8 cellular contexts compared by ENCODE assay signal in the genomic region with DNA sequence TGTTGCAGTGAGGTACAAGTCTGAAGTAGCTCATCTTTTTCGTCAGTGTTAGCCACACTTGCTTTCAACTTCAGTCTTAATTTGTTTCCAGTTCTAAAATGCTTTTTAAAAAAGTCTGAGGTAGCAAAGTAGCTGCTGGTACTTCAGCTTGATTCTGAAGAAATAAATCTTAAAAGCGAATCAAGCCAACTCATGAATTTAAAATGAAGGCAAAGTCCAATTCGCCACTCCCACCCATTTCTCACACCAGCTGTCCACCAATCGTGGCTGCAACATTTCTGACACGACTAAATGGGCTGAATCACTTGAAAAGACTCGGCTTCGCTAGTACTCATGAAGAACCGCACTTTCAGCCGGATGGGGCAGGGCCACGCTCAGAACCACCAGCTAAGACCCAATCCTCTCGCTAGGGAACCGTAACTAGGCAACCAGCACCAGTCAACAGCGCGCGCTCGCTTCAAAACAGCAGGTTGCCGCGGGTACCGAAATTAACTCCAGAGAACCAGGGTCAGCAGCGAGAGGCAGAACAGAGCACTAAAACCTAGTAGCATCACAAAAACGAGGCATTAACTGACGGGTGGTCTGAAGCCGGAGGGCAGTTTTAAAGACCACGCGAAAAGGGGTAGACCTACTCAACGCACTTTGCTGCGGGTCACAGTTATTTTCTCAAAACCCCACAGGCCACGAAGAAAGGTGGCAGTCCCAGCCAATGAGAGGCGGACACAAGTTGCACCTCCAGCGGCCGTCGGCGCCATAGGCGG. TPM values are rescaled to one million over a fixed set of nuclear protein-coding genes. Genes with fewer than 3 reads are reported as not detected.
DNase-seq lines count a peak whose midpoint lies in the region; ATAC-seq and TF ChIP-seq lines count a peak whose summit lies in the region.

No MANE protein-coding gene starts in this region.

- H3K9ac ChIP-seq in skeletal muscle tissue (ENCODE audit: low read depth in 1 of 3, low read length in 3 of 3): peak overlapping the region; percentile 100

- no peaks in the 10 kb centered on the region for H3K27me3 ChIP-seq in WERI-Rb-1 (ENCODE audit: insufficient read depth, low read depth, severe bottlenecking)
- no peaks in the 10 kb centered on the region for H3K27me3 ChIP-seq in skeletal muscle tissue (ENCODE audit: control insufficient read depth in 3 of 3, insufficient read depth in 3 of 3, low read length in 3 of 3)

- peak; percentile 35; the same call in 1 of the 3 replicates for TF ChIP-seq CTCF in GM12872 (IDR thresholded peaks at IDR 0.05; ENCODE audit: insufficient read depth, low read depth, low read length)
- 0 out of 2 replicates have a peak, but pooled peaks have one; percentile 7 for TF ChIP-seq CTCF in WERI-Rb-1 (IDR thresholded peaks at IDR 0.05; ENCODE audit: low read depth, low read length)

- peak overlapping the region; percentile 99 for H3K27ac ChIP-seq in WERI-Rb-1
- H3K27ac ChIP-seq in skeletal muscle tissue (ENCODE audit: low read depth, low read length): peak overlapping the region; percentile 99

- no peaks in the 10 kb centered on the region for H3K9me3 ChIP-seq in WERI-Rb-1 (ENCODE audit: severe bottlenecking)
- H3K9me3 ChIP-seq in iPS-18c (ENCODE audit: control insufficient read depth, insufficient read depth, low read length): peaks cover 2% of the 10 kb centered on the region
- H3K9me3 ChIP-seq in skeletal muscle tissue (ENCODE audit: control insufficient read depth in 3 of 3, low read length in 3 of 3): no peaks in the 10 kb centered on the region

- in situ Hi-C loops in T47D (cut with HindIII; ENCODE audit: low pct_unique_long_range_greater_than_20kb, low sequenced_read_pairs): no loop called here

- H3K4me1 ChIP-seq in skeletal muscle tissue (ENCODE audit: control insufficient read depth in 3 of 3, insufficient read depth in 3 of 3, low read length in 3 of 3): peaks cover 26 to 45% (median 36%) of the 10 kb centered on the region in 3 donors

- H3K36me3 ChIP-seq in WERI-Rb-1: peaks cover 21% of the 10 kb centered on the region
- H3K36me3 ChIP-seq in skeletal muscle tissue (ENCODE audit: control insufficient read depth in 3 of 3, insufficient read depth in 3 of 3, low read length in 3 of 3): peaks cover 0 to 5% (median 0%) of the 10 kb centered on the region in 3 donors

- ATAC-seq in HG02759 (IDR thresholded peaks at IDR 0.05; ENCODE audit: unreplicated experiment): peak; percentile 35

- H3K4me3 ChIP-seq in WERI-Rb-1 (ENCODE audit: low read depth, low read length) (peak overlapping the region; percentile 94), iPS-18c (ENCODE audit: insufficient read depth, low read depth, low read length) (peak overlapping the region; percentile 100), skeletal muscle tissue (ENCODE audit: low read length in 3 of 3) (peak overlapping the region; percentile 82 to 100 (median 98))

- DNase-seq in NCI-H2029 (lab: John Stamatoyannopoulos, UW) (peak; percentile 58), WERI-Rb-1 (peak; percentile 63), T47D (ENCODE audit: low read depth in 1 of 2, low spot score in 1 of 2) (peak; percentile 25 to 79), 8988T (no peak)

RNA-seq across cellular contexts. Expression of gene BCLAF1, which starts 0.9 kb away (rescaled TPM):
- total RNA-seq in skeletal muscle tissue: 87.2 TPM

RNA-seq across cellular contexts. Expression of gene MTFR2, which starts 38.6 kb away (rescaled TPM):
- total RNA-seq in skeletal muscle tissue: 0.52 TPM
